In the genomic region with DNA sequence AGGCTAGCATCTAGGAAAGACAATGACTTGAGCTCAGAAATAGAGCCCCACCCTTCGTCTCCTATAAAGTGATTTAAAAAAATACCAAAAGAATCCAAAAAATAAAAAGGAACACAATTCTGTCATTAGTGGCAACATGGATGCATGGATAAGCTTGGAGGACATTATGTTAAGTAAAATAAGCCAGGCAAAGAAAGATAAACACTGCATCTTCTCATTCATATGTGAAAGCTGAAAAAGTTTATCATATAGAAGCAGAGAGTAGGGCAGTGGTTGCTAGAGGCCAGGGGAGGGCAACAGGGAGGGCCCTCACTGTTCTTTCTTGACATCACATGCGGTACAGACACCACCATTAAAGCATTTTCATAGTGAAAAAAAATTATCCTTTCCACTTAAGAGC, we compare ENCODE assay signal across 7 cellular contexts.
"Had no signal": no experiment of that assay in that cellular context is flagged by ENCODE, and none has a peak within 500 bp of the region (broad histone marks: within the 10 kb centered on the region; RNA-seq: fewer than 3 reads in every experiment).

No MANE protein-coding gene starts in this region.

- H3K27ac ChIP-seq: HL-60, KMS-11 had no signal

- H3K4me2 ChIP-seq: KMS-11 had no signal

- FAIRE-seq: HepG2, HTR-8/SVneo had no signal

- ATAC-seq: HepG2 had no signal

- H3K9ac ChIP-seq: KMS-11 had no signal

- DNase-seq: IMR-90, KBM-7, KG1 had no signal
